Comparison of ENCODE assay signal across 19 cellular contexts in genomic region chr2:9226458-9227380, GRCh38. TPM values are rescaled to one million over a fixed set of nuclear protein-coding genes. Genes with fewer than 3 reads are reported as not detected.
A peak's percentile ranks its signal among the peaks of the same experiment; 100 is the strongest.
DNase-seq lines count a peak whose midpoint lies in the region; ATAC-seq and TF ChIP-seq lines count a peak whose summit lies in the region.
"Had no signal": no experiment of that assay in that cellular context is flagged by ENCODE, and none has a peak within 500 bp of the region (broad histone marks: within the 10 kb centered on the region; RNA-seq: fewer than 3 reads in every experiment).

No MANE protein-coding gene starts in this region.

- no peak overlapping the region for H2BK120ac ChIP-seq in mesendoderm (ENCODE audit: low read depth, low read length)

- WGBS in mesendoderm (ENCODE audit: extremely low coverage, insufficient coverage, low lambda C conversion rate) = no CpG with 5 or more reads among the region's 15 CpGs
- 57 to 66% methylated on average over 15 of the region's 15 CpGs for WGBS in thyroid gland, 2 donors

- peaks cover 9% of the 10 kb centered on the region for H3K79me2 ChIP-seq in mesendoderm (ENCODE audit: control insufficient read depth, insufficient read depth, low read length)

- ATAC-seq in HG03378 (IDR thresholded peaks at IDR 0.05; ENCODE audit: unreplicated experiment) = no peak
- ATAC-seq: activated CD8-positive, alpha-beta T cell treated with anti-CD3 and anti-CD28 coated beads for 36 hours; activated naive CD4-positive, alpha-beta T cell treated with anti-CD3 and anti-CD28 coated beads, Interleukin-2, amount 50 U/mL, for 72 hours; activated T-cell treated with anti-CD3 and anti-CD28 coated beads, Interleukin-2, amount 50 U/mL, for 72 hours; stimulated activated memory B cell treated with anti-CD40 and anti-IgM and Interleukin-4, amounts not matched to agents 10 μg/mL and 1 μg/mL and 100 μg/mL, for 72 hours had no signal

- H3K23ac ChIP-seq in mesendoderm (ENCODE audit: low read length) = peak overlapping the region; percentile 31

- no peak overlapping the region for H2AK5ac ChIP-seq in mesendoderm (ENCODE audit: low read length)

- no peak overlapping the region for H4K8ac ChIP-seq in mesendoderm (ENCODE audit: low read depth, low read length)

- H3K4me1 ChIP-seq in ascending aorta (peaks cover 16 to 71% of the 10 kb centered on the region in 2 donors), mesendoderm (ENCODE audit: control insufficient read depth, low read depth, low read length) (peaks cover 12% of the 10 kb centered on the region), thyroid gland (peaks cover 50 to 82% of the 10 kb centered on the region in 2 donors)

- H3K36me3 ChIP-seq in ascending aorta (no peaks in the 10 kb centered on the region), mesendoderm (ENCODE audit: control insufficient read depth, insufficient read depth, low read length) (no peaks in the 10 kb centered on the region), thyroid gland (no peaks in the 10 kb centered on the region)
- H3K36me3 ChIP-seq: tibial nerve had no signal

- no peak overlapping the region for H3K18ac ChIP-seq in mesendoderm (ENCODE audit: low read length)

- H2BK5ac ChIP-seq in mesendoderm (ENCODE audit: low read length) = no peak overlapping the region

- intact Hi-C loops in ascending aorta (cut with DNase I) = no loop called here
- intact Hi-C loops in thyroid gland (cut with DNase I) = no loop called here

- H3K27me3 Mint-ChIP-seq in activated T-cell treated with anti-CD3 and anti-CD28 coated beads, Interleukin-2, amount 50 U/mL, for 24 hours = peaks cover 25% of the 10 kb centered on the region

- H3K9me3 ChIP-seq in ascending aorta (no peaks in the 10 kb centered on the region), thyroid gland (no peaks in the 10 kb centered on the region)
- H3K9me3 ChIP-seq: tibial nerve had no signal

- no peak overlapping the region for H3K27ac Mint-ChIP-seq in activated T-cell treated with anti-CD3 and anti-CD28 coated beads, Interleukin-2, amount 50 U/mL, for 24 hours
- H3K27ac Mint-ChIP-seq: activated CD8-positive, alpha-beta T cell treated with anti-CD3 and anti-CD28 coated beads for 36 hours; activated naive CD4-positive, alpha-beta T cell treated with anti-CD3 and anti-CD28 coated beads, Interleukin-2, amount 50 U/mL, for 72 hours; activated T-cell treated with anti-CD3 and anti-CD28 coated beads, Interleukin-2, amount 50 U/mL, for 72 hours; stimulated activated memory B cell treated with anti-CD40 and anti-IgM and Interleukin-4, amounts not matched to agents 10 μg/mL and 1 μg/mL and 100 μg/mL, for 72 hours had no signal

- H3K9ac ChIP-seq in mesendoderm (ENCODE audit: low read length) = no peak overlapping the region

- no peaks in the 10 kb centered on the region for H3K36me3 Mint-ChIP-seq in activated T-cell treated with anti-CD3 and anti-CD28 coated beads, Interleukin-2, amount 50 U/mL, for 24 hours (ENCODE audit: low read depth)
- H3K36me3 Mint-ChIP-seq: activated naive CD4-positive, alpha-beta T cell treated with anti-CD3 and anti-CD28 coated beads, Interleukin-2, amount 50 U/mL, for 72 hours; stimulated activated memory B cell treated with anti-CD40 and anti-IgM and Interleukin-4, amounts not matched to agents 10 μg/mL and 1 μg/mL and 100 μg/mL, for 72 hours had no signal

- H3K79me1 ChIP-seq in mesendoderm (ENCODE audit: low read length) = peaks cover 9% of the 10 kb centered on the region

- no peak overlapping the region for H2BK15ac ChIP-seq in mesendoderm (replicated peaks; ENCODE audit: low read depth)

- no peak overlapping the region for H4K5ac ChIP-seq in mesendoderm (ENCODE audit: low read length)

- no peaks in the 10 kb centered on the region for H3K27me3 ChIP-seq in ascending aorta
- H3K27me3 ChIP-seq in mesendoderm (ENCODE audit: insufficient read depth, low read length, poor library complexity) = no peaks in the 10 kb centered on the region
- H3K27me3 ChIP-seq in thyroid gland = no peaks in the 10 kb centered on the region
- H3K27me3 ChIP-seq: tibial nerve had no signal

- peak overlapping the region; percentile 23 to 29 for H3K27ac ChIP-seq in ascending aorta
- no peak overlapping the region for H3K27ac ChIP-seq in mesendoderm (ENCODE audit: low read depth, low read length)
- peak overlapping the region in 2 of 3 donors; percentile 47 for H3K27ac ChIP-seq in thyroid gland

- DNase-seq in activated CD8-positive, alpha-beta memory T cell treated with anti-CD3 and anti-CD28 coated beads for 24 hours = peak; percentile 33
- no peak for DNase-seq in activated CD8-positive, alpha-beta memory T cell treated with anti-CD3 and anti-CD28 coated beads, Interleukin-2, amount 50 U/mL, for 48 hours
- peak in 1 of 2 donors; percentile 48 for DNase-seq in ascending aorta (ENCODE audit: low spot score in 2 of 2)
- peak; percentile 66 for DNase-seq in mesendoderm
- peak; percentile 46 to 49 for DNase-seq in thyroid gland
- DNase-seq in activated T-cell treated with anti-CD3 and anti-CD28 coated beads, Interleukin-2, amount 50 U/mL, for 24 hours = no peak
- no peak for DNase-seq in cortex of kidney (lab: John Stamatoyannopoulos, UW)
- DNase-seq: 8988T; activated CD8-positive, alpha-beta T cell treated with anti-CD3 and anti-CD28 coated beads for 36 hours; activated T-cell treated with anti-CD3 and anti-CD28 coated beads, Interleukin-2, amount 50 U/mL, for 72 hours; foreskin fibroblast; kidney glomerular epithelial cell; midbrain; NCI-H146; NCI-H2171 had no signal

- H3K4me3 ChIP-seq in ascending aorta (no peak overlapping the region), mesendoderm (ENCODE audit: low read length) (no peak overlapping the region), thyroid gland (replicated peaks in 1 of 3) (no peak overlapping the region)
- H3K4me3 ChIP-seq: tibial nerve had no signal

- H3K4me1 Mint-ChIP-seq in activated T-cell treated with anti-CD3 and anti-CD28 coated beads, Interleukin-2, amount 50 U/mL, for 24 hours (ENCODE audit: low read depth) = no peaks in the 10 kb centered on the region
- H3K4me1 Mint-ChIP-seq: stimulated activated memory B cell treated with anti-CD40 and anti-IgM and Interleukin-4, amounts not matched to agents 10 μg/mL and 1 μg/mL and 100 μg/mL, for 72 hours had no signal

- no peaks in the 10 kb centered on the region for H3K9me3 Mint-ChIP-seq in activated T-cell treated with anti-CD3 and anti-CD28 coated beads, Interleukin-2, amount 50 U/mL, for 24 hours
- H3K9me3 Mint-ChIP-seq: activated CD8-positive, alpha-beta T cell treated with anti-CD3 and anti-CD28 coated beads for 36 hours; activated naive CD4-positive, alpha-beta T cell treated with anti-CD3 and anti-CD28 coated beads, Interleukin-2, amount 50 U/mL, for 72 hours; activated T-cell treated with anti-CD3 and anti-CD28 coated beads, Interleukin-2, amount 50 U/mL, for 72 hours; stimulated activated memory B cell treated with anti-CD40 and anti-IgM and Interleukin-4, amounts not matched to agents 10 μg/mL and 1 μg/mL and 100 μg/mL, for 72 hours had no signal

- no peak overlapping the region for H3K4me3 Mint-ChIP-seq in activated T-cell treated with anti-CD3 and anti-CD28 coated beads, Interleukin-2, amount 50 U/mL, for 24 hours
- H3K4me3 Mint-ChIP-seq: activated CD8-positive, alpha-beta T cell treated with anti-CD3 and anti-CD28 coated beads for 36 hours; activated T-cell treated with anti-CD3 and anti-CD28 coated beads, Interleukin-2, amount 50 U/mL, for 72 hours; stimulated activated memory B cell treated with anti-CD40 and anti-IgM and Interleukin-4, amounts not matched to agents 10 μg/mL and 1 μg/mL and 100 μg/mL, for 72 hours had no signal

- H3K56ac ChIP-seq in mesendoderm (ENCODE audit: low read length) = peak overlapping the region; percentile 75

- no peak overlapping the region for H3K4me2 ChIP-seq in mesendoderm (ENCODE audit: low read length)

- no peak for TF ChIP-seq POLR2A in thyroid gland (IDR thresholded peaks at IDR 0.05)

- H3K4ac ChIP-seq in mesendoderm (ENCODE audit: low read depth, low read length) = no peak overlapping the region

- TF ChIP-seq CTCF in ascending aorta (IDR thresholded peaks at IDR 0.05) (no peak), thyroid gland (IDR thresholded peaks at IDR 0.05) (no peak)

RNA-seq across cellular contexts. Expression of gene ASAP2, which starts 20.1 kb away (rescaled TPM):
- total RNA-seq in ascending aorta = 56.9 TPM
- polyA plus RNA-seq in mesendoderm (2013, experiment 1 of 2) = 3.8 TPM
- polyA plus RNA-seq in mesendoderm (2013, experiment 2 of 2) = 4.6 TPM
- 10 to 100 TPM; 40.3 to 55.3 (median 47.3) TPM for total RNA-seq in thyroid gland
- total RNA-seq: activated CD8-positive, alpha-beta T cell treated with anti-CD3 and anti-CD28 coated beads for 36 hours had no signal

Comparison
In these comparisons a context has a peak if more than half of its experiments do, and no peak if none do; other contexts are left out.
1. DNase-seq: peak in activated CD8-positive, alpha-beta memory T cell treated with anti-CD3 and anti-CD28 coated beads for 24 hours (single experiment), mesendoderm (single experiment) and thyroid gland (2 of 2); none in activated CD8-positive, alpha-beta memory T cell treated with anti-CD3 and anti-CD28 coated beads, Interleukin-2, amount 50 U/mL, for 48 hours (single experiment), activated T-cell treated with anti-CD3 and anti-CD28 coated beads, Interleukin-2, amount 50 U/mL, for 24 hours (single experiment) and cortex of kidney (single experiment).